12 cellular contexts compared by ENCODE assay signal in the genomic region with DNA sequence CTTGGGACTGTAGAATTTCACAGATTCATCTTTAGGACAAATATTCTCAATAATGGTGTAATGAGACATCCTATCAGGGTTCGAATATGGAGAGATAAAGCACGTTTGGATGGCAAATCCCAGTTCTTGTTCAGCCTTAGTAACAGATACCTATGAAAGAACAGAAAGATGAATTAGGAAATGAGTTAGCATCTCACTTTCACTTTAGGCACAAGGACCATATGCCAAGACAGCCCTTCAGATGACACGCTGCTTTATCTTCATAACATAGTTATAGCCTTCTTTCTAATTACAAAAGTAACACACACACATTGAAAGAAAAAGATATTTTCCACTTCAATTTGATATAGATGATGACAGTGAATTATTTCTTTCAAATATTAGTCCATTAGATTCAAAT.
DNase-seq lines count a peak whose midpoint lies in the region; ATAC-seq and TF ChIP-seq lines count a peak whose summit lies in the region.
"Had no signal": no experiment of that assay in that cellular context is flagged by ENCODE, and none has a peak within 500 bp of the region (broad histone marks: within the 10 kb centered on the region; RNA-seq: fewer than 3 reads in every experiment).

No MANE protein-coding gene starts in this region.

- H3K9me3 ChIP-seq in SK-N-SH (no peaks in the 10 kb centered on the region), esophagus (ENCODE audit: control insufficient read depth in 2 of 2, insufficient read depth in 1 of 2, low read depth in 1 of 2, low read length in 1 of 2) (no peaks in the 10 kb centered on the region), spleen (no peaks in the 10 kb centered on the region)
- H3K9me3 ChIP-seq: body of pancreas had no signal

- H3K27ac ChIP-seq in SK-N-SH (ENCODE audit: low read depth in 2 of 2, low read length in 1 of 2) (no peak overlapping the region), esophagus (ENCODE audit: low read depth in 2 of 2, low read length in 1 of 2) (peak overlapping the region; percentile 3 to 44), spleen (peak overlapping the region in 7 of 8 donors; percentile 61 to 81 (median 70))
- H3K27ac ChIP-seq: 22Rv1 had no signal

- H3K36me3 ChIP-seq in SK-N-SH (replicated peaks in 1 of 2; ENCODE audit: control insufficient read depth in 1 of 2, insufficient read depth in 2 of 2, low read length in 1 of 2) (no peaks in the 10 kb centered on the region), esophagus (ENCODE audit: control insufficient read depth in 2 of 2, insufficient read depth in 2 of 2, low read length in 1 of 2) (peaks cover 3 to 10% of the 10 kb centered on the region in 2 donors), spleen (peaks cover 0 to 85% (median 24%) of the 10 kb centered on the region in 6 donors)

- CTCF ChIA-PET in SK-N-SH (lab: Yijun Ruan, JAX) = no interaction called here

- H3K4me1 ChIP-seq in SK-N-SH (ENCODE audit: control insufficient read depth in 1 of 2, insufficient read depth in 2 of 2, low read depth in 1 of 2, low read length in 1 of 2) = no peaks in the 10 kb centered on the region
- no peaks in the 10 kb centered on the region for H3K4me1 ChIP-seq in esophagus (ENCODE audit: control insufficient read depth in 2 of 2, insufficient read depth in 2 of 2, low read length in 1 of 2)
- peaks cover 8 to 46% (median 25%) of the 10 kb centered on the region in 6 donors for H3K4me1 ChIP-seq in spleen
- H3K4me1 ChIP-seq: body of pancreas had no signal

- H3K9me2 ChIP-seq in SK-N-SH = no peaks in the 10 kb centered on the region

- TF ChIP-seq RAD21 in SK-N-SH (IDR thresholded peaks at IDR 0.05; ENCODE audit: low read length) = no peak

- no peak overlapping the region for H3K4me3 ChIP-seq in SK-N-SH (ENCODE audit: low read depth in 2 of 2, low read length in 1 of 2)
- H3K4me3 ChIP-seq in esophagus (ENCODE audit: low read depth in 1 of 2, low read length in 2 of 2) = no peak overlapping the region
- H3K4me3 ChIP-seq in spleen = no peak overlapping the region
- H3K4me3 ChIP-seq: body of pancreas had no signal

- TF ChIP-seq EP300 in SK-N-SH (IDR thresholded peaks at IDR 0.05; ENCODE audit: borderline replicate concordance in 1 of 2, low read depth in 1 of 2, low read length in 1 of 2) = no peak

- H2AFZ ChIP-seq in SK-N-SH (ENCODE audit: low read depth) = no peak overlapping the region

- H3K4me2 ChIP-seq in SK-N-SH = 0 out of 2 replicates have a peak overlapping the region, but pooled peaks have one; percentile 25

- H4K20me1 ChIP-seq in SK-N-SH (ENCODE audit: insufficient read depth) = no peaks in the 10 kb centered on the region

- POLR2A ChIA-PET in SK-N-SH (lab: Yijun Ruan, JAX) = no interaction called here

- 15% methylated on average over 3 of the region's 3 CpGs for WGBS in SK-N-SH (ENCODE audit: low lambda C conversion rate)
- 71 to 75% methylated on average over 3 of the region's 3 CpGs for WGBS in esophagus, 2 donors
- 53 to 82% (median 72%) methylated on average over 3 of the region's 3 CpGs for WGBS in spleen, 5 donors

- no peaks in the 10 kb centered on the region for H3K79me2 ChIP-seq in SK-N-SH (ENCODE audit: insufficient read depth)

- H3K27me3 ChIP-seq in SK-N-SH (ENCODE audit: insufficient read depth) (peaks cover 24% of the 10 kb centered on the region; the same call in 1 of the 2 replicates), esophagus (ENCODE audit: control insufficient read depth in 1 of 2, insufficient read depth in 2 of 2, low read length in 2 of 2) (no peaks in the 10 kb centered on the region), spleen (replicated peaks in 1 of 7) (no peaks in the 10 kb centered on the region)
- H3K27me3 ChIP-seq: body of pancreas had no signal

- no peak overlapping the region for H3K9ac ChIP-seq in SK-N-SH

- no peak for TF ChIP-seq CTCF in SK-N-SH (IDR thresholded peaks at IDR 0.05)
- no peak for TF ChIP-seq CTCF in spleen (IDR thresholded peaks at IDR 0.05 in 8 of 11, conservative IDR thresholded peaks at IDR 0.05 in 3 of 11)
- no peak for TF ChIP-seq CTCF in GM13976 (IDR thresholded peaks at IDR 0.05; ENCODE audit: borderline replicate concordance, control extremely low read depth, extremely low read depth, insufficient read depth, missing control alignments)

- TF ChIP-seq POLR2A in spleen (IDR thresholded peaks at IDR 0.05) = no peak

- in situ Hi-C loops in GM13976 (cut with MboI; ENCODE audit: low sequenced_read_pairs, unreplicated experiment) = no loop called here

- ATAC-seq in SK-N-SH treated with all-trans-retinoic acid at 6 μM for 48 hours (no peak), HG03342 (IDR thresholded peaks at IDR 0.05; ENCODE audit: unreplicated experiment) (peak; percentile 33)

- no peak for DNase-seq in SK-N-SH
- DNase-seq in spleen = no peak
- no peak for DNase-seq in NCI-H69 (lab: John Stamatoyannopoulos, UW)
- DNase-seq in stimulated activated CD4-positive, alpha-beta T cell treated with anti-CD3 and anti-CD28 coated beads, Interleukin-1b, Interleukin-23, amount 100 ng/mL, for 48 hours = no peak
- no peak for DNase-seq in GM13976 (ENCODE audit: low spot score)
- DNase-seq: body of pancreas, H9, NCI-H2081 had no signal

- H3F3A ChIP-seq in SK-N-SH (replicated peaks; ENCODE audit: insufficient read depth) = no peaks in the 10 kb centered on the region

- intact Hi-C loops in spleen (cut with DNase I; ENCODE audit: low total_unique reads) = no loop called here

TF ChIP-seq in SK-N-SH, 30 proteins besides CTCF, POLR2A, EP300 and RAD21 (continues in another document):
- TF ChIP-seq, protein P1, sequence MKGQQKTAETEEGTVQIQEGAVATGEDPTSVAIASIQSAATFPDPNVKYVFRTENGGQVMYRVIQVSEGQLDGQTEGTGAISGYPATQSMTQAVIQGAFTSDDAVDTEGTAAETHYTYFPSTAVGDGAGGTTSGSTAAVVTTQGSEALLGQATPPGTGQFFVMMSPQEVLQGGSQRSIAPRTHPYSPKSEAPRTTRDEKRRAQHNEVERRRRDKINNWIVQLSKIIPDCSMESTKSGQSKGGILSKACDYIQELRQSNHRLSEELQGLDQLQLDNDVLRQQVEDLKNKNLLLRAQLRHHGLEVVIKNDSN (IDR thresholded peaks at IDR 0.05; ENCODE audit: borderline replicate concordance, low read depth) = no peak
- TF ChIP-seq, protein P2, sequence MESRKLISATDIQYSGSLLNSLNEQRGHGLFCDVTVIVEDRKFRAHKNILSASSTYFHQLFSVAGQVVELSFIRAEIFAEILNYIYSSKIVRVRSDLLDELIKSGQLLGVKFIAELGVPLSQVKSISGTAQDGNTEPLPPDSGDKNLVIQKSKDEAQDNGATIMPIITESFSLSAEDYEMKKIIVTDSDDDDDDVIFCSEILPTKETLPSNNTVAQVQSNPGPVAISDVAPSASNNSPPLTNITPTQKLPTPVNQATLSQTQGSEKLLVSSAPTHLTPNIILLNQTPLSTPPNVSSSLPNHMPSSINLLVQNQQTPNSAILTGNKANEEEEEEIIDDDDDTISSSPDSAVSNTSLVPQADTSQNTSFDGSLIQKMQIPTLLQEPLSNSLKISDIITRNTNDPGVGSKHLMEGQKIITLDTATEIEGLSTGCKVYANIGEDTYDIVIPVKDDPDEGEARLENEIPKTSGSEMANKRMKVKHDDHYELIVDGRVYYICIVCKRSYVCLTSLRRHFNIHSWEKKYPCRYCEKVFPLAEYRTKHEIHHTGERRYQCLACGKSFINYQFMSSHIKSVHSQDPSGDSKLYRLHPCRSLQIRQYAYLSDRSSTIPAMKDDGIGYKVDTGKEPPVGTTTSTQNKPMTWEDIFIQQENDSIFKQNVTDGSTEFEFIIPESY (IDR thresholded peaks at IDR 0.05; ENCODE audit: borderline replicate concordance, low read depth) = no peak
- TF ChIP-seq NFIC (IDR thresholded peaks at IDR 0.05; ENCODE audit: borderline replicate concordance) (no peak), POLR2AphosphoS5 (IDR thresholded peaks at IDR 0.05; ENCODE audit: low read depth, low read length) (no peak), FOSL2 (IDR thresholded peaks at IDR 0.05; ENCODE audit: borderline replicate concordance, low read depth) (no peak)
- TF ChIP-seq, protein P3, sequence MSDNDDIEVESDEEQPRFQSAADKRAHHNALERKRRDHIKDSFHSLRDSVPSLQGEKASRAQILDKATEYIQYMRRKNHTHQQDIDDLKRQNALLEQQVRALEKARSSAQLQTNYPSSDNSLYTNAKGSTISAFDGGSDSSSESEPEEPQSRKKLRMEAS (IDR thresholded peaks at IDR 0.05; ENCODE audit: low read depth) = no peak

TF ChIP-seq in SK-N-SH treated with all-trans-retinoic acid at 6 μM for 48 hours, 23 proteins besides CTCF, POLR2A, EP300 and RAD21 (continues in another document):
- TF ChIP-seq ZNF565 (CRISPR knock-in tag; conservative IDR thresholded peaks at IDR 0.05; ENCODE audit: low read depth) = no peak
- TF ChIP-seq, protein P4, sequence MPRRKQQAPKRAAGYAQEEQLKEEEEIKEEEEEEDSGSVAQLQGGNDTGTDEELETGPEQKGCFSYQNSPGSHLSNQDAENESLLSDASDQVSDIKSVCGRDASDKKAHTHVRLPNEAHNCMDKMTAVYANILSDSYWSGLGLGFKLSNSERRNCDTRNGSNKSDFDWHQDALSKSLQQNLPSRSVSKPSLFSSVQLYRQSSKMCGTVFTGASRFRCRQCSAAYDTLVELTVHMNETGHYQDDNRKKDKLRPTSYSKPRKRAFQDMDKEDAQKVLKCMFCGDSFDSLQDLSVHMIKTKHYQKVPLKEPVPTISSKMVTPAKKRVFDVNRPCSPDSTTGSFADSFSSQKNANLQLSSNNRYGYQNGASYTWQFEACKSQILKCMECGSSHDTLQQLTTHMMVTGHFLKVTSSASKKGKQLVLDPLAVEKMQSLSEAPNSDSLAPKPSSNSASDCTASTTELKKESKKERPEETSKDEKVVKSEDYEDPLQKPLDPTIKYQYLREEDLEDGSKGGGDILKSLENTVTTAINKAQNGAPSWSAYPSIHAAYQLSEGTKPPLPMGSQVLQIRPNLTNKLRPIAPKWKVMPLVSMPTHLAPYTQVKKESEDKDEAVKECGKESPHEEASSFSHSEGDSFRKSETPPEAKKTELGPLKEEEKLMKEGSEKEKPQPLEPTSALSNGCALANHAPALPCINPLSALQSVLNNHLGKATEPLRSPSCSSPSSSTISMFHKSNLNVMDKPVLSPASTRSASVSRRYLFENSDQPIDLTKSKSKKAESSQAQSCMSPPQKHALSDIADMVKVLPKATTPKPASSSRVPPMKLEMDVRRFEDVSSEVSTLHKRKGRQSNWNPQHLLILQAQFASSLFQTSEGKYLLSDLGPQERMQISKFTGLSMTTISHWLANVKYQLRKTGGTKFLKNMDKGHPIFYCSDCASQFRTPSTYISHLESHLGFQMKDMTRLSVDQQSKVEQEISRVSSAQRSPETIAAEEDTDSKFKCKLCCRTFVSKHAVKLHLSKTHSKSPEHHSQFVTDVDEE (CRISPR knock-in tag; IDR thresholded peaks at IDR 0.05) = no peak
- TF ChIP-seq CSDC2 (CRISPR knock-in tag; IDR thresholded peaks at IDR 0.05) = no peak

Comparison
In these comparisons a context has a peak if more than half of its experiments do, and no peak if none do; other contexts are left out.
1. H3K27ac ChIP-seq: peak in esophagus (2 of 2) and spleen (7 of 8); none in SK-N-SH (0 of 2).